ENCODE assay signal across 36 cellular contexts in the genomic region with DNA sequence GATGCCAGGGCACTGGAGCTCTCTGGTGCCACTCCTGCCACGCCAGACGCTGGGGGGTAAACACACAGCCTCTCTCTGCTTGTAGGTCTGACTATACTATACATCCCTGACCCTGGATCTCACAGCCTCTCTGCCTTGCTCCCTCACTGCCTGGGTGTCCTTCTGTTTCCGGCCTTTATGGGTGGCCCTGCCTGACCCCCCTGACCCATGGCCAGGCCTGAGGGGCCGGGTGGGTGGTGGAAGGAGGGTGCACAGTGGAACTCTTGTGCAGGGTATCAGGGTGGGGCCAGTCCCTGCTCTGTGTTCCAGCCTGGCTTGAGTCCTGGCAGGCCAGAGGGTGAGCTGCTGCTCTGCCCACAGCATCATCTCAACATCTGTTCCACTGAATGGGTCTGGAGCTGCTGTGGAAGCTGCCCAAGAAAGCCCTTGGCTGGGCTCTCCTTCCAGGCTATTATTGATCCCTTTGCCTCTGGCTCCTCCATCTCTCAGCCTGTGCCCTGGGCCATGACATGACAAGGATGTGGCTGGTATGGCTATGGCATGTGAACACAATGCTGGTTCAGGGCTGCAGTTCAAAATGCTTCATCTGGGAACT. TPM values are rescaled to one million over a fixed set of nuclear protein-coding genes. Genes with fewer than 3 reads are reported as not detected.
"Had no signal": no experiment of that assay in that cellular context is flagged by ENCODE, and none has a peak within 500 bp of the region (broad histone marks: within the 10 kb centered on the region; RNA-seq: fewer than 3 reads in every experiment).

No MANE protein-coding gene starts in this region.

- H3K27ac ChIP-seq: Peyer's patch, WERI-Rb-1 had no signal

- FAIRE-seq: bronchial epithelial cell had no signal

- H3K4me3 Mint-ChIP-seq: activated CD4-positive, alpha-beta T cell treated with anti-CD3 and anti-CD28 coated beads, Interleukin-2, amount 10 ng/mL, durations not matched to agents 24 days and 14 days; activated CD8-positive, alpha-beta T cell treated with anti-CD3 and anti-CD28 coated beads for 36 hours; activated naive CD8-positive, alpha-beta T cell; activated naive CD8-positive, alpha-beta T cell treated with anti-CD3 and anti-CD28 coated beads, Interleukin-2, amount 50 U/mL, for 24 hours; activated T-cell treated with anti-CD3 and anti-CD28 coated beads, Interleukin-2, amount 50 U/mL, for 24 hours; brain had no signal

- H3K4me3 ChIP-seq: MG63, Peyer's patch had no signal

- DNase-seq: activated CD4-positive, alpha-beta T cell treated with anti-CD3 and anti-CD28 coated beads, Interleukin-2, amount 10 ng/mL, durations not matched to agents 24 days and 14 days; activated CD4-positive, alpha-beta T cell treated with anti-CD3 and anti-CD28 coated beads, Interleukin-2, amount 50 U/mL, for 4 hours; activated CD4-positive, CD25-positive, alpha-beta regulatory T cell; activated CD8-positive, alpha-beta T cell treated with anti-CD3 and anti-CD28 coated beads for 36 hours; activated gamma-delta T cell; activated naive CD4-positive, alpha-beta T cell treated with Interleukin-2 at 50 U/mL for 16 hours; activated naive CD8-positive, alpha-beta T cell treated with anti-CD3 and anti-CD28 coated beads, Interleukin-2, amount 50 U/mL, for 24 hours; activated T-cell treated with anti-CD3 and anti-CD28 coated beads, Interleukin-2, amount 50 U/mL, for 24 hours; anterior cingulate cortex; caudate nucleus; cerebellar nuclear complex; Kasumi-1; MG63; NCI-H1048; NCI-H1105 treated with DMSO at 0.1 percent for 48 hours; NCI-H1436; NCI-H1694; NCI-H1930; NCI-H345; NCI-H524 treated with DMSO at 0.1 percent for 48 hours; NK-92 treated with Interleukin-12 subunit alpha and Interleukin-12 subunit beta, amount 100 ng/mL, for 24 hours; PC-3; Peyer's patch; RPMI8226; SIG-M5; SW 1271; T-helper 1 cell; T1000; WERI-Rb-1 had no signal

- H3K9me3 Mint-ChIP-seq: activated CD4-positive, alpha-beta T cell treated with anti-CD3 and anti-CD28 coated beads, Interleukin-2, amount 10 ng/mL, durations not matched to agents 24 days and 14 days; activated CD8-positive, alpha-beta T cell treated with anti-CD3 and anti-CD28 coated beads for 36 hours; activated naive CD8-positive, alpha-beta T cell treated with anti-CD3 and anti-CD28 coated beads, Interleukin-2, amount 50 U/mL, for 24 hours; activated T-cell treated with anti-CD3 and anti-CD28 coated beads, Interleukin-2, amount 50 U/mL, for 24 hours; activated T-helper 2 cell treated with anti-CD3 and anti-CD28 coated beads, Interferon-gamma antibody, Interleukin-2, Interleukin-4, amounts not matched to agents 10 μg/mL and 5 μg/mL and 100 μg/mL, durations not matched to agents 14 hours and 24 hours and 36 hours had no signal

- ATAC-seq: activated CD8-positive, alpha-beta T cell treated with anti-CD3 and anti-CD28 coated beads for 36 hours; activated naive CD8-positive, alpha-beta T cell treated with anti-CD3 and anti-CD28 coated beads, Interleukin-2, amount 50 U/mL, for 24 hours; PC-3; Right ventricle myocardium inferior had no signal

- H3K9me3 ChIP-seq: MG63, Peyer's patch had no signal

- H3K27me3 ChIP-seq: MG63, Peyer's patch had no signal

- H3K27ac Mint-ChIP-seq: activated CD4-positive, alpha-beta T cell treated with anti-CD3 and anti-CD28 coated beads, Interleukin-2, amount 10 ng/mL, durations not matched to agents 24 days and 14 days; activated CD8-positive, alpha-beta T cell treated with anti-CD3 and anti-CD28 coated beads for 36 hours; activated naive CD8-positive, alpha-beta T cell; activated naive CD8-positive, alpha-beta T cell treated with anti-CD3 and anti-CD28 coated beads, Interleukin-2, amount 50 U/mL, for 24 hours; activated T-cell treated with anti-CD3 and anti-CD28 coated beads, Interleukin-2, amount 50 U/mL, for 24 hours; activated T-helper 2 cell treated with anti-CD3 and anti-CD28 coated beads, Interferon-gamma antibody, Interleukin-2, Interleukin-4, amounts not matched to agents 10 μg/mL and 5 μg/mL and 100 μg/mL, durations not matched to agents 14 hours and 24 hours and 36 hours; brain had no signal

- H3K36me3 ChIP-seq: MG63, Peyer's patch, WERI-Rb-1 had no signal

- H3K36me3 Mint-ChIP-seq: activated naive CD8-positive, alpha-beta T cell; brain had no signal

RNA-seq across cellular contexts. Expression of a gene that starts 17.2 kb away (rescaled TPM):
- total RNA-seq: activated CD4-positive, alpha-beta T cell treated with anti-CD3 and anti-CD28 coated beads, Interleukin-2, amount 10 ng/mL, durations not matched to agents 24 days and 14 days; activated CD8-positive, alpha-beta memory T cell treated with anti-CD3 and anti-CD28 coated beads for 36 hours; activated CD8-positive, alpha-beta T cell treated with anti-CD3 and anti-CD28 coated beads for 36 hours; activated T-helper 2 cell treated with anti-CD3 and anti-CD28 coated beads, Interferon-gamma antibody, Interleukin-2, Interleukin-4, amounts not matched to agents 10 μg/mL and 5 μg/mL and 100 μg/mL, durations not matched to agents 14 hours and 24 hours and 36 hours; T-helper 2 cell treated with Interferon-gamma antibody and Interleukin-4, amounts not matched to agents 100 ng/mL and 5 ng/mL, for 36 hours had no signal
